ENCODE assay signal across 11 cellular contexts in the genomic region with DNA sequence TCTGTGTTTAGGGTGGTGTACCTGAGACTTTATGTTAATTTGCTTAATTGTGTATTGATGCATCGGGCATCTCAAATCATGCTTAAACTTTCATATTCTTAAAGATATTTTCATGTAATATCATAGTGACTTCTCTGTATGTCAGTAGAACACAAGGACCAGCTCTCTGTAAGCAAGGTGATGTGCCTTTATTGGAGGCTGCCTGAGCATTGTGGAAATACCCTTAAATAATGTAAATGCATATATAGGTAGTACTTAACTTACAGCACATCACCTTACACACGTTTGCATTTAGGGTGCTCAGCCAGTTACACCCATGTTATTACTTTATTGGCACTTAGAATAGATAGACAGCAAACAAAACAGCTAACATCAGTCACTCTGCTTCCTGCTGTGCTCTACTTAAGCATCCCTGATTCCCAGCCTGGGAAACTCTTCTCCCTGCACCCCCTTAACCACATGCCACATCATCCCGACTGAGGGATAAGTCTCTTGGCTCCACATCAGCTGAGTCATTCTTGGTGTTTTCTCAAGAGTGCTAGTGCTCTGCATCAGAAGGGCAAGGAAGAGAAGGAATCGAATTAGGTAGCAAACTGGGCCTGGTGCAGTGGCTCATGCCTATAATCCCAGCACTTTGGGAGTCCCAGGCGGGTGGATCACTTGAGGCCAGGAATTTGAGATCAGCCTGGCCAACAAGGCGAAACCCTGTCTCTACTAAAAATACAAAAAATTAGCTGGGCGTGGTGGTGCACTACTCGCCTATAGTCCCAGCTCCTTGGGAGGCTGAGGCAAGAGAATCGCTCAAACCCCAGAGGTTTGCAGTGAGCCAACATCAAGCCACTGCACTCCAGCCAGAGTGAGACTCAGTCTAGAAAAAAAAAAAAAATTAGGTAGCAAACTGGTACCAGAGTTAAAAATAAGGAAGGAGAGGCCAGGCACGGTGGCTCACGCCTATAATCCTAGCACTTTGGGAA.
A peak's percentile ranks its signal among the peaks of the same experiment; 100 is the strongest.
DNase-seq lines count a peak whose midpoint lies in the region; ATAC-seq and TF ChIP-seq lines count a peak whose summit lies in the region.
"Had no signal": no experiment of that assay in that cellular context is flagged by ENCODE, and none has a peak within 500 bp of the region (broad histone marks: within the 10 kb centered on the region; RNA-seq: fewer than 3 reads in every experiment).

No MANE protein-coding gene starts in this region.

- H3K9me3 Mint-ChIP-seq in neural progenitor cell: peaks cover 4% of the 10 kb centered on the region
- H3K9me3 Mint-ChIP-seq in CD8-positive, alpha-beta T cell: peaks cover 5% of the 10 kb centered on the region

- H3K4me2 ChIP-seq in PC-3 (ENCODE audit: low read length) (0 out of 2 replicates have a peak overlapping the region, but pooled peaks have one; percentile 23), neural progenitor cell (no peak overlapping the region), trophoblast cell (ENCODE audit: low read length) (no peak overlapping the region)

- H4K8ac ChIP-seq in trophoblast cell (ENCODE audit: low read depth, low read length): no peak overlapping the region

- H3K14ac ChIP-seq in trophoblast cell (ENCODE audit: low read length): no peak overlapping the region

- no peaks in the 10 kb centered on the region for H3K9me3 ChIP-seq in PC-3 (ENCODE audit: low read length)
- H3K9me3 ChIP-seq in esophagus muscularis mucosa: no peaks in the 10 kb centered on the region
- no peaks in the 10 kb centered on the region for H3K9me3 ChIP-seq in neural progenitor cell (ENCODE audit: low read depth)
- H3K9me3 ChIP-seq in CD8-positive, alpha-beta T cell (ENCODE audit: low read length): no peaks in the 10 kb centered on the region
- H3K9me3 ChIP-seq in trophoblast cell (ENCODE audit: insufficient read depth, low read depth, low read length): no peaks in the 10 kb centered on the region

- H3K36me3 ChIP-seq in PC-3 (ENCODE audit: low read depth, low read length) (no peaks in the 10 kb centered on the region; the same call in 1 of the 2 replicates), esophagus muscularis mucosa (no peaks in the 10 kb centered on the region), neural progenitor cell (no peaks in the 10 kb centered on the region), trophoblast cell (ENCODE audit: control insufficient read depth in 1 of 2, insufficient read depth in 2 of 2, low read length in 2 of 2) (no peaks in the 10 kb centered on the region)
- H3K36me3 ChIP-seq in CD8-positive, alpha-beta T cell (ENCODE audit: insufficient read depth, low read length): no peaks in the 10 kb centered on the region

- H3K4ac ChIP-seq in trophoblast cell (ENCODE audit: low read depth, low read length): no peak overlapping the region

- no peak overlapping the region for H4K91ac ChIP-seq in trophoblast cell (ENCODE audit: low read depth, low read length)

- ATAC-seq in PC-3 (peak; percentile 99), HG03439 (IDR thresholded peaks at IDR 0.05; ENCODE audit: unreplicated experiment) (no peak)
- ATAC-seq in CD8-positive, alpha-beta T cell: no peak
- ATAC-seq: activated CD8-positive, alpha-beta T cell treated with anti-CD3 and anti-CD28 coated beads, Interleukin-2, amount 10 ng/mL, durations not matched to agents 7 days and 5 days had no signal

- H4K12ac ChIP-seq in trophoblast cell (ENCODE audit: low read depth, low read length): no peak overlapping the region

- peaks cover 4% of the 10 kb centered on the region for H3K4me1 Mint-ChIP-seq in neural progenitor cell
- H3K4me1 Mint-ChIP-seq in CD8-positive, alpha-beta T cell (ENCODE audit: low read depth): no peaks in the 10 kb centered on the region

- H3K18ac ChIP-seq in trophoblast cell (ENCODE audit: low read length): no peak overlapping the region

- no peaks in the 10 kb centered on the region for H3K9me2 ChIP-seq in PC-3 (replicated peaks; ENCODE audit: low read length)

- no peak overlapping the region for H2BK12ac ChIP-seq in trophoblast cell (ENCODE audit: low read length)

- no peaks in the 10 kb centered on the region for H3K79me1 ChIP-seq in trophoblast cell (ENCODE audit: low read length)

- 64% methylated on average over 11 of the region's 11 CpGs for WGBS in esophagus muscularis mucosa
- no CpG with 5 or more reads among the region's 11 CpGs for WGBS in trophoblast cell (ENCODE audit: extremely low coverage, insufficient coverage, insufficient read length)

- TF ChIP-seq CTCF in AG10803 (conservative IDR thresholded peaks at IDR 0.05; ENCODE audit: low read length): no peak
- TF ChIP-seq CTCF in PC-3 (conservative IDR thresholded peaks at IDR 0.05; ENCODE audit: low read depth, low read length): no peak
- TF ChIP-seq CTCF in esophagus muscularis mucosa (IDR thresholded peaks at IDR 0.05): no peak
- no peak for TF ChIP-seq CTCF in neural progenitor cell (IDR thresholded peaks at IDR 0.05)
- TF ChIP-seq CTCF in CD8-positive, alpha-beta T cell (IDR thresholded peaks at IDR 0.05): no peak

- no peak overlapping the region for H3K27ac Mint-ChIP-seq in neural progenitor cell
- no peak overlapping the region for H3K27ac Mint-ChIP-seq in CD8-positive, alpha-beta T cell
- H3K27ac Mint-ChIP-seq: activated CD8-positive, alpha-beta T cell treated with anti-CD3 and anti-CD28 coated beads, Interleukin-2, amount 10 ng/mL, durations not matched to agents 7 days and 5 days had no signal

- peaks cover 22% of the 10 kb centered on the region; the same call in 1 of the 2 replicates for H3K79me2 ChIP-seq in PC-3 (ENCODE audit: low read length)
- H3K79me2 ChIP-seq in neural progenitor cell (ENCODE audit: low read depth): no peaks in the 10 kb centered on the region
- H3K79me2 ChIP-seq in trophoblast cell (ENCODE audit: control insufficient read depth, insufficient read depth, low read length, poor library complexity): no peaks in the 10 kb centered on the region

- no peak overlapping the region for H2BK5ac ChIP-seq in trophoblast cell (ENCODE audit: low read depth, low read length, poor library complexity)

- H3K27ac ChIP-seq in PC-3 (ENCODE audit: low read length) (peak overlapping the region; percentile 74), esophagus muscularis mucosa (replicated peaks in 1 of 4) (peak overlapping the region; percentile 74 to 83 (median 80)), neural progenitor cell (peak overlapping the region; percentile 24), trophoblast cell (ENCODE audit: low read depth, low read length) (no peak overlapping the region)
- no peak overlapping the region for H3K27ac ChIP-seq in CD8-positive, alpha-beta T cell (ENCODE audit: low read depth, low read length)

- peaks cover 27% of the 10 kb centered on the region for H3K4me1 ChIP-seq in PC-3 (ENCODE audit: insufficient read depth, low read length)
- peaks cover 40 to 71% (median 65%) of the 10 kb centered on the region in 4 donors for H3K4me1 ChIP-seq in esophagus muscularis mucosa
- H3K4me1 ChIP-seq in neural progenitor cell: peaks cover 5% of the 10 kb centered on the region
- no peaks in the 10 kb centered on the region for H3K4me1 ChIP-seq in CD8-positive, alpha-beta T cell (ENCODE audit: insufficient read depth, low read length)
- no peaks in the 10 kb centered on the region for H3K4me1 ChIP-seq in trophoblast cell (ENCODE audit: control insufficient read depth in 1 of 2, insufficient read depth in 2 of 2, low read length in 2 of 2)

- peak overlapping the region; percentile 26; the same call in 1 of the 2 replicates for H3K9ac ChIP-seq in PC-3 (ENCODE audit: low read length)
- H3K9ac ChIP-seq in neural progenitor cell: no peak overlapping the region
- no peak overlapping the region for H3K9ac ChIP-seq in trophoblast cell (ENCODE audit: low read length)

- no peaks in the 10 kb centered on the region for H3F3A ChIP-seq in PC-3 (ENCODE audit: low read length, unreplicated experiment)
- peaks cover 8% of the 10 kb centered on the region for H3F3A ChIP-seq in neural progenitor cell (ENCODE audit: low read depth)

- CTCF ChIA-PET in PC-3 (lab: Charles Lee): no interaction called here
- CTCF ChIA-PET in CD8-positive, alpha-beta T cell (lab: Charles Lee): no interaction called here

- no peaks in the 10 kb centered on the region for H3K36me3 Mint-ChIP-seq in neural progenitor cell
- no peaks in the 10 kb centered on the region for H3K36me3 Mint-ChIP-seq in CD8-positive, alpha-beta T cell

- no TSS peak for BruUV-seq in PC-3 (replicated peaks; lab: Mats Ljungman, UMichigan)

- H4K20me1 ChIP-seq in PC-3 (ENCODE audit: low read length) (no peaks in the 10 kb centered on the region), neural progenitor cell (ENCODE audit: low read depth) (no peaks in the 10 kb centered on the region)

- no peak overlapping the region for H3K23ac ChIP-seq in trophoblast cell (ENCODE audit: low read length)

- DNase-seq in AG10803 (ENCODE audit: low read depth) (peak; percentile 99), PC-3 (peak; percentile 98), esophagus muscularis mucosa (ENCODE audit: extremely low spot score) (no peak), neural progenitor cell (ENCODE audit: low spot score) (peak; percentile 62), NCI-H1436 treated with DMSO at 0.1 percent for 48 hours (lab: John Stamatoyannopoulos, UW) (no peak), trophoblast cell (no peak)
- no peak for DNase-seq in CD8-positive, alpha-beta T cell
- DNase-seq: activated CD8-positive, alpha-beta T cell treated with anti-CD3 and anti-CD28 coated beads, Interleukin-2, amount 10 ng/mL, durations not matched to agents 7 days and 5 days; hippocampal formation; NCI-H2081 treated with DMSO at 0.1 percent for 48 hours had no signal

- POLR2A ChIA-PET in PC-3 (lab: Charles Lee; ENCODE audit: unreplicated experiment): no interaction called here
- POLR2A ChIA-PET in CD8-positive, alpha-beta T cell (lab: Charles Lee): no interaction called here

- H3K27me3 ChIP-seq in PC-3 (ENCODE audit: low read length) (no peaks in the 10 kb centered on the region), esophagus muscularis mucosa (no peaks in the 10 kb centered on the region), neural progenitor cell (no peaks in the 10 kb centered on the region), trophoblast cell (ENCODE audit: insufficient read depth, low read length) (no peaks in the 10 kb centered on the region)
- H3K27me3 ChIP-seq in CD8-positive, alpha-beta T cell (ENCODE audit: insufficient read depth, low read length): no peaks in the 10 kb centered on the region

- H3K4me3 Mint-ChIP-seq in neural progenitor cell: no peak overlapping the region
- no peak overlapping the region for H3K4me3 Mint-ChIP-seq in CD8-positive, alpha-beta T cell
- H3K4me3 Mint-ChIP-seq: activated CD8-positive, alpha-beta T cell treated with anti-CD3 and anti-CD28 coated beads, Interleukin-2, amount 10 ng/mL, durations not matched to agents 7 days and 5 days had no signal

- no peaks in the 10 kb centered on the region for H3K27me3 Mint-ChIP-seq in neural progenitor cell (ENCODE audit: insufficient read depth, low read depth)
- H3K27me3 Mint-ChIP-seq in CD8-positive, alpha-beta T cell (ENCODE audit: low read depth): no peaks in the 10 kb centered on the region

- H3K4me3 ChIP-seq in AG10803 (ENCODE audit: low read length): no peak overlapping the region
- no peak overlapping the region for H3K4me3 ChIP-seq in PC-3 (ENCODE audit: low read length)
- no peak overlapping the region for H3K4me3 ChIP-seq in esophagus muscularis mucosa
- H3K4me3 ChIP-seq in neural progenitor cell: no peak overlapping the region
- no peak overlapping the region for H3K4me3 ChIP-seq in CD8-positive, alpha-beta T cell (ENCODE audit: low read depth, low read length)
- no peak overlapping the region for H3K4me3 ChIP-seq in trophoblast cell (ENCODE audit: low read depth, low read length)

- H2BK120ac ChIP-seq in trophoblast cell (ENCODE audit: insufficient read depth, low read length, poor library complexity): no peak overlapping the region

- intact Hi-C loops in PC-3 (cut with micrococcal nuclease) (loop anchor here (1.0 kb wide), 1 partner anchor 157 kb away; no protein-coding TSS in a partner anchor), esophagus muscularis mucosa (cut with DNase I) (no loop called here)
- intact Hi-C loops in CD8-positive, alpha-beta T cell (cut with DNase I, micrococcal nuclease): no loop called here

- H2AFZ ChIP-seq in PC-3 (ENCODE audit: low read length) (no peak overlapping the region), neural progenitor cell (replicated peaks) (no peak overlapping the region), trophoblast cell (ENCODE audit: insufficient read depth, low read length, poor library complexity) (no peak overlapping the region)

- TF ChIP-seq POLR2A in esophagus muscularis mucosa (IDR thresholded peaks at IDR 0.05; ENCODE audit: low read depth): no peak

- no peak for TF ChIP-seq EP300 in esophagus muscularis mucosa (IDR thresholded peaks at IDR 0.05)

- no peak overlapping the region for H2AK5ac ChIP-seq in trophoblast cell (ENCODE audit: low read length)

Comparison
In these comparisons a context has a peak if more than half of its experiments do, and no peak if none do; other contexts are left out.
1. DNase-seq: peak in AG10803 (single experiment), PC-3 (single experiment) and neural progenitor cell (single experiment); none in esophagus muscularis mucosa (single experiment), NCI-H1436 treated with DMSO at 0.1 percent for 48 hours (single experiment), CD8-positive, alpha-beta T cell (0 of 7) and trophoblast cell (0 of 2).
2. H3K27ac ChIP-seq: peak in PC-3 (single experiment), esophagus muscularis mucosa (4 of 4) and neural progenitor cell (single experiment); none in CD8-positive, alpha-beta T cell (single experiment) and trophoblast cell (single experiment).